ENCODE assay signal across 2 cellular contexts in genomic region chr14:52313493-52313881, GRCh38.
TF ChIP-seq lines count a peak whose summit lies in the region.

No MANE protein-coding gene starts in this region.

TF ChIP-seq in liver, 16 proteins besides CTCF, POLR2A, EP300 and RAD21:
- TF ChIP-seq HNF4A (conservative IDR thresholded peaks at IDR 0.05), result no peak
- no peak for TF ChIP-seq FOXA2 (IDR thresholded peaks at IDR 0.05)
- TF ChIP-seq EGR1 (IDR thresholded peaks at IDR 0.05; ENCODE audit: low read depth in 2 of 2), result no peak
- TF ChIP-seq JUND (IDR thresholded peaks at IDR 0.05), result no peak
- TF ChIP-seq RXRA (IDR thresholded peaks at IDR 0.05), result no peak
- TF ChIP-seq YY1 (IDR thresholded peaks at IDR 0.05), result no peak
- TF ChIP-seq REST (IDR thresholded peaks at IDR 0.05), result no peak
- no peak for TF ChIP-seq NR2F2 (IDR thresholded peaks at IDR 0.05)
- TF ChIP-seq FOXA1 (IDR thresholded peaks at IDR 0.05), result no peak
- no peak for TF ChIP-seq TAF1 (conservative IDR thresholded peaks at IDR 0.05)
- TF ChIP-seq ATF3 (IDR thresholded peaks at IDR 0.05), result no peak
- no peak for TF ChIP-seq MAX (IDR thresholded peaks at IDR 0.05)
- TF ChIP-seq HNF4G (IDR thresholded peaks at IDR 0.05), result no peak
- TF ChIP-seq ZBTB33 (IDR thresholded peaks at IDR 0.05), result no peak

TF ChIP-seq in HepG2, 621 proteins besides CTCF, POLR2A, EP300 and RAD21:
- TF ChIP-seq NBN (conservative IDR thresholded peaks at IDR 0.05), result no peak
- no peak for TF ChIP-seq CENPBD1 (CRISPR knock-in tag; IDR thresholded peaks at IDR 0.05; ENCODE audit: borderline replicate concordance, low read depth)
- TF ChIP-seq ARID5B (CRISPR knock-in tag; IDR thresholded peaks at IDR 0.05), result no peak
- no peak for TF ChIP-seq NR2C2 (CRISPR knock-in tag; IDR thresholded peaks at IDR 0.05; ENCODE audit: borderline replicate concordance)
- no peak for TF ChIP-seq CCDC6 (CRISPR knock-in tag; IDR thresholded peaks at IDR 0.05)
- no peak for TF ChIP-seq CCAR2 (optimal IDR thresholded peaks at IDR 0.05; ENCODE audit: low read depth, low read length)
- no peak for TF ChIP-seq ZNF350 (CRISPR knock-in tag; IDR thresholded peaks at IDR 0.05; ENCODE audit: borderline replicate concordance, low read depth)
- no peak for TF ChIP-seq RARA (CRISPR knock-in tag; IDR thresholded peaks at IDR 0.05)
- no peak for TF ChIP-seq PHF5A (CRISPR knock-in tag; IDR thresholded peaks at IDR 0.05; ENCODE audit: low read depth, unreplicated experiment)
- no peak for TF ChIP-seq ZNF138 (CRISPR knock-in tag; IDR thresholded peaks at IDR 0.05; ENCODE audit: low read depth)
- no peak for TF ChIP-seq SMC3 (IDR thresholded peaks at IDR 0.05; ENCODE audit: low read length)
- TF ChIP-seq PPARG (CRISPR knock-in tag; conservative IDR thresholded peaks at IDR 0.05), result no peak
- TF ChIP-seq TCF7L2 (IDR thresholded peaks at IDR 0.05; ENCODE audit: low read depth, low read length), result no peak
- no peak for TF ChIP-seq SMAD1 (CRISPR knock-in tag; IDR thresholded peaks at IDR 0.05; ENCODE audit: borderline replicate concordance, low read depth)
